ENCODE assay signal across 1 cellular context in genomic region chrX:43654431-43655150, GRCh38.
TF ChIP-seq lines count a peak whose summit lies in the region.

No MANE protein-coding gene starts in this region.

TF ChIP-seq in GM12878, 131 proteins besides CTCF, POLR2A, EP300 and RAD21 (continued from another document):
- TF ChIP-seq, protein P1, sequence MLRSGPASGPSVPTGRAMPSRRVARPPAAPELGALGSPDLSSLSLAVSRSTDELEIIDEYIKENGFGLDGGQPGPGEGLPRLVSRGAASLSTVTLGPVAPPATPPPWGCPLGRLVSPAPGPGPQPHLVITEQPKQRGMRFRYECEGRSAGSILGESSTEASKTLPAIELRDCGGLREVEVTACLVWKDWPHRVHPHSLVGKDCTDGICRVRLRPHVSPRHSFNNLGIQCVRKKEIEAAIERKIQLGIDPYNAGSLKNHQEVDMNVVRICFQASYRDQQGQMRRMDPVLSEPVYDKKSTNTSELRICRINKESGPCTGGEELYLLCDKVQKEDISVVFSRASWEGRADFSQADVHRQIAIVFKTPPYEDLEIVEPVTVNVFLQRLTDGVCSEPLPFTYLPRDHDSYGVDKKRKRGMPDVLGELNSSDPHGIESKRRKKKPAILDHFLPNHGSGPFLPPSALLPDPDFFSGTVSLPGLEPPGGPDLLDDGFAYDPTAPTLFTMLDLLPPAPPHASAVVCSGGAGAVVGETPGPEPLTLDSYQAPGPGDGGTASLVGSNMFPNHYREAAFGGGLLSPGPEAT (IDR thresholded peaks at IDR 0.05; ENCODE audit: low read depth), result peak; percentile 35; the same call in 1 of the 2 replicates
- TF ChIP-seq TAF1 (IDR thresholded peaks at IDR 0.05; ENCODE audit: borderline replicate concordance, low read depth, low read length) (no peak), ATF7 (IDR thresholded peaks at IDR 0.05; ENCODE audit: low read depth) (peak; percentile 99), IRF4 (IDR thresholded peaks at IDR 0.05; ENCODE audit: low read depth, low read length) (no peak), BCL3 (IDR thresholded peaks at IDR 0.05; ENCODE audit: borderline replicate concordance, insufficient read depth, low read depth, low read length, poor library complexity, severe bottlenecking) (no peak), NFYA (IDR thresholded peaks at IDR 0.05; ENCODE audit: borderline replicate concordance, low read depth, low read length) (no peak), DPF2 (IDR thresholded peaks at IDR 0.05) (no peak), JUNB (IDR thresholded peaks at IDR 0.05) (no peak), SUPT20H (IDR thresholded peaks at IDR 0.05; ENCODE audit: borderline replicate concordance, control insufficient read depth, low read depth, low read length) (no peak), ZNF274 (IDR thresholded peaks at IDR 0.05; ENCODE audit: insufficient read depth, insufficient read length) (no peak), FOXM1 (IDR thresholded peaks at IDR 0.05; ENCODE audit: low read depth, low read length) (no peak), RCOR1 (conservative IDR thresholded peaks at IDR 0.05; ENCODE audit: low read depth, low read length) (no peak), BCL11A (IDR thresholded peaks at IDR 0.05; ENCODE audit: low read depth, low read length) (no peak), SREBF2 (IDR thresholded peaks at IDR 0.05; ENCODE audit: low read length) (no peak), STAT1 (conservative IDR thresholded peaks at IDR 0.05) (no peak), TCF12 (IDR thresholded peaks at IDR 0.05; ENCODE audit: low read depth, low read length) (no peak), CHD1 (IDR thresholded peaks at IDR 0.05; ENCODE audit: low read depth, low read length) (peak; percentile 96), IKZF2 (IDR thresholded peaks at IDR 0.05) (no peak), GATAD2B (conservative IDR thresholded peaks at IDR 0.05; ENCODE audit: low read depth) (no peak), ZBED1 (IDR thresholded peaks at IDR 0.05; ENCODE audit: borderline replicate concordance) (no peak), YY1 (IDR thresholded peaks at IDR 0.05; ENCODE audit: low read depth, low read length) (no peak), HDGF (IDR thresholded peaks at IDR 0.05) (no peak), ZZZ3 (IDR thresholded peaks at IDR 0.05; ENCODE audit: control insufficient read depth, insufficient read length, low read depth) (no peak), NBN (IDR thresholded peaks at IDR 0.05) (peak; percentile 57; the same call in 1 of the 2 replicates), NR2C1 (IDR thresholded peaks at IDR 0.05) (no peak), RBBP5 (conservative IDR thresholded peaks at IDR 0.05) (no peak), E4F1 (IDR thresholded peaks at IDR 0.05; ENCODE audit: borderline replicate concordance, partially characterized antibody) (peak; percentile 31), CHD4 (IDR thresholded peaks at IDR 0.05) (no peak), BHLHE40 (IDR thresholded peaks at IDR 0.05; ENCODE audit: borderline replicate concordance in 1 of 2, low read depth in 2 of 2, low read length in 1 of 2) (peak; percentile 88 to 93), KDM1A (IDR thresholded peaks at IDR 0.05; ENCODE audit: borderline replicate concordance) (no peak), BCLAF1 (IDR thresholded peaks at IDR 0.05) (peak; percentile 90), TARDBP (IDR thresholded peaks at IDR 0.05; ENCODE audit: borderline replicate concordance) (no peak), KLF5 (IDR thresholded peaks at IDR 0.05; ENCODE audit: partially characterized antibody) (peak; percentile 97), TCF3 (IDR thresholded peaks at IDR 0.05; ENCODE audit: borderline replicate concordance, insufficient read depth, low read depth, low read length) (no peak), TBL1XR1 (IDR thresholded peaks at IDR 0.05; ENCODE audit: low read depth, low read length) (no peak), NFIC (IDR thresholded peaks at IDR 0.05; ENCODE audit: low read depth, low read length) (no peak), RAD51 (IDR thresholded peaks at IDR 0.05) (no peak), SMAD1 (IDR thresholded peaks at IDR 0.05; ENCODE audit: low read depth, partially characterized antibody) (no peak), RUNX3 (IDR thresholded peaks at IDR 0.05; ENCODE audit: low read length) (no peak)
- TF ChIP-seq, protein P2, sequence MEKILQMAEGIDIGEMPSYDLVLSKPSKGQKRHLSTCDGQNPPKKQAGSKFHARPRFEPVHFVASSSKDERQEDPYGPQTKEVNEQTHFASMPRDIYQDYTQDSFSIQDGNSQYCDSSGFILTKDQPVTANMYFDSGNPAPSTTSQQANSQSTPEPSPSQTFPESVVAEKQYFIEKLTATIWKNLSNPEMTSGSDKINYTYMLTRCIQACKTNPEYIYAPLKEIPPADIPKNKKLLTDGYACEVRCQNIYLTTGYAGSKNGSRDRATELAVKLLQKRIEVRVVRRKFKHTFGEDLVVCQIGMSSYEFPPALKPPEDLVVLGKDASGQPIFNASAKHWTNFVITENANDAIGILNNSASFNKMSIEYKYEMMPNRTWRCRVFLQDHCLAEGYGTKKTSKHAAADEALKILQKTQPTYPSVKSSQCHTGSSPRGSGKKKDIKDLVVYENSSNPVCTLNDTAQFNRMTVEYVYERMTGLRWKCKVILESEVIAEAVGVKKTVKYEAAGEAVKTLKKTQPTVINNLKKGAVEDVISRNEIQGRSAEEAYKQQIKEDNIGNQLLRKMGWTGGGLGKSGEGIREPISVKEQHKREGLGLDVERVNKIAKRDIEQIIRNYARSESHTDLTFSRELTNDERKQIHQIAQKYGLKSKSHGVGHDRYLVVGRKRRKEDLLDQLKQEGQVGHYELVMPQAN (conservative IDR thresholded peaks at IDR 0.05), result no peak
- TF ChIP-seq, protein P3, sequence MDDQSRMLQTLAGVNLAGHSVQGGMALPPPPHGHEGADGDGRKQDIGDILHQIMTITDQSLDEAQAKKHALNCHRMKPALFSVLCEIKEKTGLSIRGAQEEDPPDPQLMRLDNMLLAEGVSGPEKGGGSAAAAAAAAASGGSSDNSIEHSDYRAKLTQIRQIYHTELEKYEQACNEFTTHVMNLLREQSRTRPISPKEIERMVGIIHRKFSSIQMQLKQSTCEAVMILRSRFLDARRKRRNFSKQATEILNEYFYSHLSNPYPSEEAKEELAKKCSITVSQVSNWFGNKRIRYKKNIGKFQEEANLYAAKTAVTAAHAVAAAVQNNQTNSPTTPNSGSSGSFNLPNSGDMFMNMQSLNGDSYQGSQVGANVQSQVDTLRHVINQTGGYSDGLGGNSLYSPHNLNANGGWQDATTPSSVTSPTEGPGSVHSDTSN (IDR thresholded peaks at IDR 0.05; ENCODE audit: insufficient replicate concordance, low read depth, low read length), result no peak
